In genomic region chr3:20043825-20044224, GRCh38 we compare ENCODE assay signal across 11 cellular contexts. TPM values are rescaled to one million over a fixed set of nuclear protein-coding genes. Genes with fewer than 3 reads are reported as not detected.
DNase-seq lines count a peak whose midpoint lies in the region; ATAC-seq and TF ChIP-seq lines count a peak whose summit lies in the region.
"Had no signal": no experiment of that assay in that cellular context is flagged by ENCODE, and none has a peak within 500 bp of the region (broad histone marks: within the 10 kb centered on the region; RNA-seq: fewer than 3 reads in every experiment).

No MANE protein-coding gene starts in this region.

- intact Hi-C loops in CD14-positive monocyte (cut with micrococcal nuclease): loop anchor here (5.0 to 10.0 kb wide), 5 partner anchors 33 to 143 kb away; partner anchors contain the start of genes RAB5A (in 2 of the 2) and SGO1 (in 2 of the 2)
- intact Hi-C loops in dorsolateral prefrontal cortex (cut with DNase I): loop anchor here (5.0 to 10.0 kb wide), 5 partner anchors 33 to 157 kb away; partner anchors contain the start of gene RAB5A (in 1 of the 2)
- intact Hi-C loops in ovary (cut with DNase I): loop anchor here in 1 of 4 donors (5.0 to 10.0 kb wide), 2 partner anchors 97 to 141 kb away; partner anchors contain the start of genes RAB5A and SGO1

- H3K36me3 Mint-ChIP-seq in CD14-positive monocyte: peaks cover 3 to 4% of the 10 kb centered on the region in 2 donors

- H3K4me1 Mint-ChIP-seq in CD14-positive monocyte: peaks cover 57% of the 10 kb centered on the region

- H3K4me1 ChIP-seq in OCI-LY3 (ENCODE audit: low read length) (peaks cover 48% of the 10 kb centered on the region), ovary (ENCODE audit: insufficient read depth) (peaks cover 7% of the 10 kb centered on the region)

- no peak for DNase-seq in CD14-positive monocyte (ENCODE audit: low spot score)
- no peak for DNase-seq in dorsolateral prefrontal cortex
- DNase-seq in ovary: no peak
- DNase-seq in NCI-H446 (lab: John Stamatoyannopoulos, UW): no peak
- DNase-seq in epidermal melanocyte (ENCODE audit: insufficient read length, low spot score): no peak
- DNase-seq in NCI-H2081 (lab: John Stamatoyannopoulos, UW): no peak
- DNase-seq: NCI-H187, SW 1271 had no signal

- peak overlapping the region; percentile 44 for H3K9ac ChIP-seq in OCI-LY3 (ENCODE audit: low read length)

- H3K4me3 ChIP-seq in OCI-LY3 (ENCODE audit: low read length) (peak overlapping the region; percentile 46), dorsolateral prefrontal cortex (peak overlapping the region in 45 of 59 donors; percentile 0 to 95 (median 27)), ovary (no peak overlapping the region)

- peaks cover 9% of the 10 kb centered on the region; the same call in 1 of the 2 replicates for H4K20me1 ChIP-seq in OCI-LY3 (ENCODE audit: insufficient read depth, low read length)

- H3K9me3 Mint-ChIP-seq in CD14-positive monocyte: peaks cover 0 to 3% (median 0%) of the 10 kb centered on the region in 7 donors

- H3K27ac Mint-ChIP-seq in CD14-positive monocyte: peak overlapping the region; percentile 86 to 96 (median 93)

- no peak for TF ChIP-seq POLR2A in ovary (IDR thresholded peaks at IDR 0.05)

- TF ChIP-seq CTCF in CD14-positive monocyte (IDR thresholded peaks at IDR 0.05) (no peak), OCI-LY3 (IDR thresholded peaks at IDR 0.05; ENCODE audit: low read depth, low read length) (no peak), dorsolateral prefrontal cortex (IDR thresholded peaks at IDR 0.05 in 54 of 56, conservative IDR thresholded peaks at IDR 0.05 in 2 of 56; ENCODE audit: low read depth in 1 of 56, partially characterized antibody in 56 of 56) (no peak), ovary (IDR thresholded peaks at IDR 0.05) (no peak)

- 0 out of 2 replicates have a peak overlapping the region, but pooled peaks have one; percentile 7 for H2AFZ ChIP-seq in OCI-LY3 (ENCODE audit: low read depth, low read length)

- H3K27me3 Mint-ChIP-seq in CD14-positive monocyte (ENCODE audit: low read depth in 3 of 3): peaks cover 0 to 2% (median 0%) of the 10 kb centered on the region in 3 donors

- H3K27ac ChIP-seq in OCI-LY3 (ENCODE audit: low read length) (no peak overlapping the region), dorsolateral prefrontal cortex (peak overlapping the region; percentile 15 to 100 (median 98)), ovary (peak overlapping the region; percentile 3 to 42)

- ATAC-seq in GM21576 (IDR thresholded peaks at IDR 0.05; ENCODE audit: unreplicated experiment): no peak

- peak overlapping the region; percentile 76 for H3K4me2 ChIP-seq in OCI-LY3 (ENCODE audit: low read length)

- no peaks in the 10 kb centered on the region for H3K27me3 ChIP-seq in OCI-LY3 (ENCODE audit: low read depth, low read length)
- no peaks in the 10 kb centered on the region for H3K27me3 ChIP-seq in dorsolateral prefrontal cortex
- no peaks in the 10 kb centered on the region for H3K27me3 ChIP-seq in ovary

- peaks cover 33% of the 10 kb centered on the region for H3K79me2 ChIP-seq in OCI-LY3 (ENCODE audit: low read length)

- WGBS in ovary, 3 donors: 81 to 85% (median 82%) methylated on average over 4 of the region's 4 CpGs

- peak overlapping the region; percentile 82 to 83 for H3K4me3 Mint-ChIP-seq in CD14-positive monocyte

- H3K9me3 ChIP-seq in OCI-LY3 (ENCODE audit: insufficient read depth, low read length) (no peaks in the 10 kb centered on the region), ovary (no peaks in the 10 kb centered on the region)

- no peaks in the 10 kb centered on the region for H3K36me3 ChIP-seq in OCI-LY3 (replicated peaks; ENCODE audit: low read depth, low read length)
- H3K36me3 ChIP-seq in ovary: no peaks in the 10 kb centered on the region

- no peak for TF ChIP-seq EP300 in ovary (IDR thresholded peaks at IDR 0.05)

RNA-seq across cellular contexts. Expression of gene KAT2B, which starts 3.6 kb away (rescaled TPM):
- polyA plus RNA-seq in CD14-positive monocyte: 1 to 10 TPM; 2.7 to 3.5 TPM
- 100 to 1,000 TPM in 47 of 120 experiments, 10 to 100 TPM in 73; 45.8 to 193 (median 92.8) TPM for total RNA-seq in dorsolateral prefrontal cortex
- total RNA-seq in ovary: 10 to 100 TPM; 31.4 to 49.3 (median 36.9) TPM
- 10 to 100 TPM; 15.1 to 26.1 TPM for polyA plus RNA-seq in ovary

RNA-seq across cellular contexts. Expression of gene PP2D1, which starts 31.8 kb away (rescaled TPM):
- polyA plus RNA-seq in CD14-positive monocyte: under 1 TPM; 0.41 to 0.56 TPM
- under 1 TPM in 1 of 120 experiments, not detected in 119; 0.31 TPM for total RNA-seq in dorsolateral prefrontal cortex
- total RNA-seq in ovary: not detected
- not detected for polyA plus RNA-seq in ovary
- total RNA-seq: Daoy had no signal
